ENCODE assay signal across 20 cellular contexts in the genomic region with DNA sequence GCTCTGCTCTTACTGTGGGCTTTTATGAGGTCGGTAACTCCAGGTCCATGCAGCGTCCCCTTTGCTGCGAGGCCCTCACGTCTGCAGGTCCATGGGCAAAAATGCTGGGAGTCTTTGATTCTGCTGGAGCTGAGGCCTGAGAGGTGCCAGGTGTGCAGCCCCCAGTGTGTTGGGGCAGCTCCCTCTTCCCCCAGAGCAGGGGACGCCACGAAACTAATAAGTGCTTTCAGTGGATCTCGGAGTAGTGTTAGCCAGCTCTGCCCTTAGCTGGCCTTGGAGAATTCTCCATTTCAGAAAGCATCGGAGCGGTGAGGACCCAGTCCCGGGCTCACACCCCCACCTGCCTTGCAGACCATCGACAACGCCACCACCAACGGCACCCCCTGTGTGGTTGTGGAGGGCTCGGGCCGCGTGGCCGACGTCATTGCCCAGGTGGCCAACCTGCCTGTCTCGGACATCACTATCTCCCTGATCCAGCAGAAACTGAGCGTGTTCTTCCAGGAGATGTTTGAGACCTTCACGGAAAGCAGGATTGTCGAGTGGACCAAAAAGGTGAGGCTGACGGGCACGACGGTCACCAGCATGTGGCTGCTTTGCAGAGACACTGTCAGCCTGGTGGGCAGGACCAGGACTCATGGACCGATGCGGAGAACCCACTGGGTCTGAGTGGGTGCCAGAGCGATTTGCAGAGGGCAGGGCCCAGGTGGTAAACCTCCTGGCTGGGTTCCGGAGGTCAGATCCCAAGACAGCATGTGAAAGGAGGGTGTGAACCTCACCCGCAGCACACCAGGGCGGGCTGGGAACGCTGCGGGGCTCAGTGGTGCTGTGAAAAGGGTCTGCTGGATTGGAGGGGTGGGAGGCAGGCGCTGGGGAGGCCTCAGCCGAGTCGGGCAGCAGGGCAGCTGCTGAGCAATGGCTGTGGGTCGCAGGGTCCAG. TPM values are rescaled to one million over a fixed set of nuclear protein-coding genes. Genes with fewer than 3 reads are reported as not detected.
DNase-seq lines count a peak whose midpoint lies in the region; ATAC-seq and TF ChIP-seq lines count a peak whose summit lies in the region.
"Had no signal": no experiment of that assay in that cellular context is flagged by ENCODE, and none has a peak within 500 bp of the region (broad histone marks: within the 10 kb centered on the region; RNA-seq: fewer than 3 reads in every experiment).

No MANE protein-coding gene starts in this region.

- H2BK12ac ChIP-seq in mesenchymal stem cell (ENCODE audit: low read length in 2 of 2) = no peak overlapping the region

- no peak overlapping the region for H3K23ac ChIP-seq in mesenchymal stem cell (ENCODE audit: low read length in 2 of 2)

- peak overlapping the region; percentile 22 for H4K91ac ChIP-seq in mesenchymal stem cell (ENCODE audit: low read length)

- ATAC-seq in SK-N-SH treated with all-trans-retinoic acid at 6 μM for 48 hours (no peak), GM18907 (IDR thresholded peaks at IDR 0.05; ENCODE audit: unreplicated experiment) (no peak)

- H3K9me3 Mint-ChIP-seq in chondrocyte (ENCODE audit: low read depth) = peaks cover 10% of the 10 kb centered on the region

- no peaks in the 10 kb centered on the region for H3K79me2 ChIP-seq in SK-N-SH (ENCODE audit: insufficient read depth)

- no peak overlapping the region for H4K8ac ChIP-seq in mesenchymal stem cell (ENCODE audit: low read length)

- H2BK120ac ChIP-seq in mesenchymal stem cell (ENCODE audit: low read depth, low read length) = no peak overlapping the region

- no peaks in the 10 kb centered on the region for H3K79me1 ChIP-seq in mesenchymal stem cell (replicated peaks; ENCODE audit: low read length, poor library complexity, severe bottlenecking)

- H3K4me1 ChIP-seq in SK-N-SH (ENCODE audit: control insufficient read depth in 1 of 2, insufficient read depth in 2 of 2, low read depth in 1 of 2, low read length in 1 of 2) (no peaks in the 10 kb centered on the region; a peak in 1 of 4 replicates), mesenchymal stem cell (ENCODE audit: control insufficient read depth, insufficient read depth, low read depth, low read length) (no peaks in the 10 kb centered on the region), testis (no peaks in the 10 kb centered on the region)
- H3K4me1 ChIP-seq: BE2C had no signal

- H3K14ac ChIP-seq in mesenchymal stem cell (ENCODE audit: low read length in 2 of 2) = no peak overlapping the region

- H3K27ac Mint-ChIP-seq in chondrocyte (ENCODE audit: unreplicated experiment) = no peak overlapping the region
- H3K27ac Mint-ChIP-seq: CD4-positive, alpha-beta memory T cell had no signal

- H4K20me1 ChIP-seq in SK-N-SH (ENCODE audit: insufficient read depth) = no peaks in the 10 kb centered on the region

- no peak overlapping the region for H2BK5ac ChIP-seq in mesenchymal stem cell (ENCODE audit: low read depth, low read length, poor library complexity, severe bottlenecking)

- H3F3A ChIP-seq in SK-N-SH (replicated peaks; ENCODE audit: insufficient read depth) = no peaks in the 10 kb centered on the region

- peaks cover 48% of the 10 kb centered on the region for H3K27me3 Mint-ChIP-seq in chondrocyte (ENCODE audit: low read depth)
- H3K27me3 Mint-ChIP-seq: CD4-positive, alpha-beta memory T cell had no signal

- H3K27me3 ChIP-seq in SK-N-SH (ENCODE audit: insufficient read depth) = peaks cover 66% of the 10 kb centered on the region
- peaks cover 0 to 33% of the 10 kb centered on the region in 2 experiments for H3K27me3 ChIP-seq in mesenchymal stem cell (ENCODE audit: control insufficient read depth in 1 of 2, insufficient read depth in 1 of 2, low read length in 2 of 2)
- no peaks in the 10 kb centered on the region for H3K27me3 ChIP-seq in testis

- TF ChIP-seq CTCF in SK-N-SH (IDR thresholded peaks at IDR 0.05) = no peak
- TF ChIP-seq CTCF in chondrocyte (IDR thresholded peaks at IDR 0.05) = no peak
- TF ChIP-seq CTCF in testis (IDR thresholded peaks at IDR 0.05) = no peak

- H3K9me2 ChIP-seq in SK-N-SH = no peaks in the 10 kb centered on the region

- H3K9ac ChIP-seq in SK-N-SH (no peak overlapping the region), mesenchymal stem cell (ENCODE audit: low read length) (no peak overlapping the region)
- H3K9ac ChIP-seq: GM23248 had no signal

- TF ChIP-seq EP300 in SK-N-SH (IDR thresholded peaks at IDR 0.05; ENCODE audit: borderline replicate concordance in 1 of 2, low read depth in 1 of 2, low read length in 1 of 2) = no peak

- no peak for TF ChIP-seq RAD21 in SK-N-SH (IDR thresholded peaks at IDR 0.05; ENCODE audit: low read length)

- H3K4me3 ChIP-seq in SK-N-SH (ENCODE audit: low read depth in 2 of 2, low read length in 1 of 2) = no peak overlapping the region
- H3K4me3 ChIP-seq in mesenchymal stem cell (ENCODE audit: insufficient read depth in 1 of 2, low read depth in 1 of 2, low read length in 2 of 2) = no peak overlapping the region
- no peak overlapping the region for H3K4me3 ChIP-seq in testis
- H3K4me3 ChIP-seq: GM23248 had no signal

- no peak overlapping the region for H2AFZ ChIP-seq in SK-N-SH (ENCODE audit: low read depth)
- no peak overlapping the region for H2AFZ ChIP-seq in mesenchymal stem cell (ENCODE audit: low read depth, low read length)
- H2AFZ ChIP-seq: GM23248 had no signal

- POLR2A ChIA-PET in SK-N-SH (lab: Yijun Ruan, JAX) = no interaction called here

- no peak overlapping the region for H2AK5ac ChIP-seq in mesenchymal stem cell (ENCODE audit: low read length, severe bottlenecking)

- H3K36me3 ChIP-seq in SK-N-SH (replicated peaks in 1 of 2; ENCODE audit: control insufficient read depth in 1 of 2, insufficient read depth in 2 of 2, low read length in 1 of 2) (no peaks in the 10 kb centered on the region), mesenchymal stem cell (ENCODE audit: control insufficient read depth in 1 of 2, insufficient read depth in 2 of 2, low read depth in 1 of 2, low read length in 2 of 2) (no peaks in the 10 kb centered on the region), testis (ENCODE audit: low read depth, missing control alignments) (no peaks in the 10 kb centered on the region)
- H3K36me3 ChIP-seq: BE2C had no signal

- CTCF ChIA-PET in SK-N-SH (lab: Yijun Ruan, JAX) = interaction anchor here (0.9 to 1.6 kb wide), 2 partner anchors 77 to 420 kb away, joined by 3 to 5 read pairs; a partner anchor contains a TSS

- no peak overlapping the region for H3K4me3 Mint-ChIP-seq in chondrocyte (ENCODE audit: unreplicated experiment)
- H3K4me3 Mint-ChIP-seq: CD4-positive, alpha-beta memory T cell had no signal

- intact Hi-C loops in testis (cut with DNase I; ENCODE audit: low total_unique reads) = no loop called here

- no peak overlapping the region for H3K4ac ChIP-seq in mesenchymal stem cell (ENCODE audit: low read depth in 1 of 2, low read length in 2 of 2)

- H3K18ac ChIP-seq in mesenchymal stem cell (ENCODE audit: low read depth in 1 of 2, low read length in 2 of 2) = no peak overlapping the region

- DNase-seq in SK-N-SH = peak; percentile 20
- peak; percentile 75 for DNase-seq in chondrocyte (ENCODE audit: low spot score)
- DNase-seq in mesenchymal stem cell = no peak
- DNase-seq in testis = peak; percentile 9
- no peak for DNase-seq in NK-92 (lab: John Stamatoyannopoulos, UW; ENCODE audit: unreplicated experiment)
- no peak for DNase-seq in GM19240 (ENCODE audit: insufficient read length, low spot score)
- DNase-seq: BE2C; Calu3; CD4-positive, alpha-beta memory T cell; DMS79; GM23248; KG1; NCI-H1048; NCI-H1694; NCI-H510A treated with DMSO at 0.1 percent for 48 hours had no signal

- H2BK15ac ChIP-seq in mesenchymal stem cell (ENCODE audit: low read depth, poor library complexity, severe bottlenecking) = no peak overlapping the region

- no peaks in the 10 kb centered on the region for H3K36me3 Mint-ChIP-seq in chondrocyte (ENCODE audit: low read depth)

- TF ChIP-seq POLR2A in testis (IDR thresholded peaks at IDR 0.05) = no peak

- H3K9me3 ChIP-seq in SK-N-SH (no peaks in the 10 kb centered on the region), mesenchymal stem cell (ENCODE audit: control insufficient read depth, low read length) (peaks cover 11% of the 10 kb centered on the region), testis (no peaks in the 10 kb centered on the region)
- H3K9me3 ChIP-seq: BE2C had no signal

- H3K4me2 ChIP-seq in SK-N-SH = no peak overlapping the region
- H3K4me2 ChIP-seq in mesenchymal stem cell (ENCODE audit: low read length, poor library complexity, severe bottlenecking) = no peak overlapping the region

- WGBS in SK-N-SH (ENCODE audit: low lambda C conversion rate) = 44% methylated on average over 15 of the region's 37 CpGs
- WGBS in mesenchymal stem cell = 89% methylated on average over 37 of the region's 37 CpGs
- WGBS in testis, 2 donors = 92 to 95% methylated on average over 24 to 37 of the region's 37 CpGs

- H3K27ac ChIP-seq in SK-N-SH (ENCODE audit: low read depth in 2 of 2, low read length in 1 of 2) (no peak overlapping the region), mesenchymal stem cell (ENCODE audit: low read length, poor library complexity, severe bottlenecking) (no peak overlapping the region), testis (no peak overlapping the region)
- H3K27ac ChIP-seq: 22Rv1, GM23248 had no signal

- H3K4me1 Mint-ChIP-seq in chondrocyte (ENCODE audit: low read depth) = no peaks in the 10 kb centered on the region

TF ChIP-seq in SK-N-SH treated with all-trans-retinoic acid at 6 μM for 48 hours, 23 proteins besides CTCF, POLR2A, EP300 and RAD21 (continues in another document):
- TF ChIP-seq ESRRG (CRISPR knock-in tag; IDR thresholded peaks at IDR 0.05) = no peak

RNA-seq across cellular contexts. Expression of a gene that starts 25.5 kb away (rescaled TPM):
- polyA plus RNA-seq in SK-N-SH (2012; rRNA removed) (not detected in 2 replicates), testis (ENCODE audit: insufficient read depth, low read depth, low replicate concordance) (4.9 TPM)
- polyA plus RNA-seq in SK-N-SH (2012; cell fraction: cytosol; rRNA removed) = not detected in 2 replicates
- 0.02 TPM in 1 of 2 replicates, not detected in the other for polyA plus RNA-seq in SK-N-SH (2012; cell fraction: nucleus; rRNA removed)
- total RNA-seq in chondrocyte (0.21 to 0.32 TPM in 2 of 3 replicates, not detected in the other), testis (1 to 10 TPM; 3.0 to 3.9 TPM)
- polyA plus RNA-seq in mesenchymal stem cell (2013, experiment 1 of 2) = 0.21 TPM
- polyA plus RNA-seq in mesenchymal stem cell (2013, experiment 2 of 2) = 0.23 TPM
- total RNA-seq: Calu3, G401 had no signal
- polyA plus RNA-seq: AG04450, GM23248 had no signal

RNA-seq across cellular contexts. Expression of a gene that starts 39.7 kb away (rescaled TPM):
- polyA plus RNA-seq in SK-N-SH (2012; rRNA removed) (18.0 and 19.2 TPM in 2 replicates), testis (ENCODE audit: insufficient read depth, low read depth, low replicate concordance) (40.8 TPM)
- 5.8 and 11.3 TPM in 2 replicates for polyA plus RNA-seq in SK-N-SH (2012; cell fraction: cytosol; rRNA removed)
- 61.8 and 97.0 TPM in 2 replicates for polyA plus RNA-seq in SK-N-SH (2012; cell fraction: nucleus; rRNA removed)
- total RNA-seq in chondrocyte (14.2 to 19.5 TPM (median 17.7 TPM) in 3 replicates), testis (10 to 100 TPM; 71.7 to 81.6 TPM)
- 10.7 TPM for polyA plus RNA-seq in mesenchymal stem cell (2013, experiment 1 of 2)
- polyA plus RNA-seq in mesenchymal stem cell (2013, experiment 2 of 2) = 9.1 TPM

Comparison
In these comparisons a context has a peak if more than half of its experiments do, and no peak if none do; other contexts are left out.
1. DNase-seq: peak in SK-N-SH (single experiment), chondrocyte (single experiment) and testis (single experiment); none in mesenchymal stem cell (single experiment), NK-92 (single experiment) and GM19240 (single experiment).